ENCODE assay signal across 9 cellular contexts in the genomic region with DNA sequence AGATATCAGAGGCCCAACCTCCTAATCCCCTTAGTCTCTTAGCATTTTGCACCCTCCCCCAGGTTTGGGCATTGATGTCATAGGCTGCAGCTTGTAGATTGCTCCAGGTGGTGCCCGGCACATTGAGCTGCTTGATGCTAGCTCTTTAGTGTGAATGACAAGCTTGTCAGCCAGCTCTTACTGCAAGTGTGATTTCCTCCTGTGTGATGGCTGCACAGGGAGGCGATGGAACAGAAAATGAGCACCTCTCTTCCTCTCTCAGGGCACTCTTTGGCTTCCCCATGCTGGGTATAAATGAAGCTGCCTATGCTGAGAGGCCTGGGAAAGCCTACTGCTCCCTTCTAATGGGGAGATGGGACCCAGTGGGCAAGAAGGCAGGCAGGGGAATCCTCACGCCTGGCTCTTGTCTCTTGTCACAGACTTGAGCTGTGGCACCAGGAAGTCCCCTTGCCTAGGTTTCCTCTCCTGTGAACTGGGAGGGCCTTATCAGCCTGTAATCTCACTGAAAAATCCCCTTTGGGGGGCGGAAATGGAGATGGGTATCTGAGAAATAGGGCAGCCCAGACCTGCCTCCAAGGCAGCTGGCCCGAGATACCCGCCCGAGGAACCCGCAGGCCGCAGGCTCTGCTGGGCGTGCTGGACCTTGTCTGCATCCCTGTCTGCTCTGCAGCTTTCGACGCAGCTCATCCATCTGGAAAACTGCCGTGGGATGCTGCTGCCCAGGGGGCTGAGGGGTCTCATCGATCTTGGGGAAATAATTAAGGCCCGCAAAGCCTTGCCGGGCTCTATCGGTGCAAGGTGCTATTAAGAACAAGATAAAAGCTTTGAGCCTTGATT.
DNase-seq lines count a peak whose midpoint lies in the region; ATAC-seq and TF ChIP-seq lines count a peak whose summit lies in the region.
"Had no signal": no experiment of that assay in that cellular context is flagged by ENCODE, and none has a peak within 500 bp of the region (broad histone marks: within the 10 kb centered on the region; RNA-seq: fewer than 3 reads in every experiment).

No MANE protein-coding gene starts in this region.

- POLR2A ChIA-PET in activated CD4-positive, alpha-beta T cell treated with anti-CD3 and anti-CD28 coated beads, Interleukin-2, amount 10 ng/mL, durations not matched to agents 7 days and 5 days (lab: Charles Lee), result no interaction called here

- no peaks in the 10 kb centered on the region for H3K27me3 ChIP-seq in brain microvascular endothelial cell (replicated peaks)

- peaks cover 28% of the 10 kb centered on the region for H3K4me1 Mint-ChIP-seq in activated CD4-positive, alpha-beta T cell treated with anti-CD3 and anti-CD28 coated beads, Interleukin-2, amount 10 ng/mL, durations not matched to agents 7 days and 5 days
- peaks cover 40% of the 10 kb centered on the region for H3K4me1 Mint-ChIP-seq in central memory CD8-positive, alpha-beta T cell
- peaks cover 57 to 70% of the 10 kb centered on the region in 2 donors for H3K4me1 Mint-ChIP-seq in stimulated activated naive B cell treated with anti-CD40 and anti-IgM and Interleukin-4, amounts not matched to agents 10 μg/mL and 1 μg/mL and 100 μg/mL, for 72 hours

- in situ Hi-C loops in brain microvascular endothelial cell (cut with HindIII; ENCODE audit: low pct_ligation_motif_present, low sequenced_read_pairs), result no loop called here

- H3K36me3 ChIP-seq in brain microvascular endothelial cell (replicated peaks), result no peaks in the 10 kb centered on the region

- no peak overlapping the region for H3K4me3 ChIP-seq in brain microvascular endothelial cell (ENCODE audit: low read depth, low read length)

- TF ChIP-seq CTCF in brain microvascular endothelial cell (IDR thresholded peaks at IDR 0.05; ENCODE audit: low read depth, low read length, missing control alignments), result no peak

- peak; percentile 88 for ATAC-seq in central memory CD8-positive, alpha-beta T cell (replicated peaks; ENCODE audit: extremely low read depth, poor library complexity, severe bottlenecking)
- peak in 1 of 2 donors; percentile 51 for ATAC-seq in stimulated activated naive B cell treated with anti-CD40 and anti-IgM and Interleukin-4, amounts not matched to agents 10 μg/mL and 1 μg/mL and 100 μg/mL, for 72 hours (replicated peaks)

- H3K4me3 Mint-ChIP-seq in activated CD4-positive, alpha-beta T cell treated with anti-CD3 and anti-CD28 coated beads, Interleukin-2, amount 10 ng/mL, durations not matched to agents 7 days and 5 days, result no peak overlapping the region
- peak overlapping the region; percentile 45 for H3K4me3 Mint-ChIP-seq in central memory CD8-positive, alpha-beta T cell
- H3K4me3 Mint-ChIP-seq in stimulated activated naive B cell treated with anti-CD40 and anti-IgM and Interleukin-4, amounts not matched to agents 10 μg/mL and 1 μg/mL and 100 μg/mL, for 72 hours, result no peak overlapping the region

- no peaks in the 10 kb centered on the region for H3K9me3 Mint-ChIP-seq in activated CD4-positive, alpha-beta T cell treated with anti-CD3 and anti-CD28 coated beads, Interleukin-2, amount 10 ng/mL, durations not matched to agents 7 days and 5 days
- H3K9me3 Mint-ChIP-seq in central memory CD8-positive, alpha-beta T cell, result no peaks in the 10 kb centered on the region
- peaks cover 0 to 2% of the 10 kb centered on the region in 2 donors for H3K9me3 Mint-ChIP-seq in stimulated activated naive B cell treated with anti-CD40 and anti-IgM and Interleukin-4, amounts not matched to agents 10 μg/mL and 1 μg/mL and 100 μg/mL, for 72 hours

- H3K27ac Mint-ChIP-seq in activated CD4-positive, alpha-beta T cell treated with anti-CD3 and anti-CD28 coated beads, Interleukin-2, amount 10 ng/mL, durations not matched to agents 7 days and 5 days, result peak overlapping the region; percentile 76
- peak overlapping the region; percentile 97 for H3K27ac Mint-ChIP-seq in central memory CD8-positive, alpha-beta T cell (ENCODE audit: low read depth)
- H3K27ac Mint-ChIP-seq in stimulated activated naive B cell treated with anti-CD40 and anti-IgM and Interleukin-4, amounts not matched to agents 10 μg/mL and 1 μg/mL and 100 μg/mL, for 72 hours, result peak overlapping the region; percentile 82

- H3K36me3 Mint-ChIP-seq in activated CD4-positive, alpha-beta T cell treated with anti-CD3 and anti-CD28 coated beads, Interleukin-2, amount 10 ng/mL, durations not matched to agents 7 days and 5 days (ENCODE audit: low read depth), result peaks cover 3% of the 10 kb centered on the region
- peaks cover 11% of the 10 kb centered on the region for H3K36me3 Mint-ChIP-seq in central memory CD8-positive, alpha-beta T cell (ENCODE audit: insufficient read depth)
- peaks cover 0 to 3% of the 10 kb centered on the region in 2 donors for H3K36me3 Mint-ChIP-seq in stimulated activated naive B cell treated with anti-CD40 and anti-IgM and Interleukin-4, amounts not matched to agents 10 μg/mL and 1 μg/mL and 100 μg/mL, for 72 hours

- no peak overlapping the region for H3K27ac ChIP-seq in brain microvascular endothelial cell
- H3K27ac ChIP-seq: 22Rv1 had no signal

- DNase-seq in DMS79 treated with DMSO at 0.1 percent for 48 hours (lab: John Stamatoyannopoulos, UW) (peak; percentile 26), DMS79 (lab: John Stamatoyannopoulos, UW) (no peak), DMS114 treated with DMSO at 0.1 percent for 48 hours (lab: John Stamatoyannopoulos, UW; ENCODE audit: unreplicated experiment) (no peak), NCI-H146 treated with DMSO at 0.1 percent for 48 hours (lab: John Stamatoyannopoulos, UW; ENCODE audit: unreplicated experiment) (no peak), brain microvascular endothelial cell (no peak)
- peak; percentile 37 for DNase-seq in activated CD4-positive, alpha-beta T cell treated with anti-CD3 and anti-CD28 coated beads, Interleukin-2, amount 10 ng/mL, durations not matched to agents 7 days and 5 days
- DNase-seq in central memory CD8-positive, alpha-beta T cell (ENCODE audit: low spot score in 2 of 2), result peak; percentile 43 to 77
- no peak for DNase-seq in stimulated activated naive B cell treated with anti-CD40 and anti-IgM and Interleukin-4, amounts not matched to agents 10 μg/mL and 1 μg/mL and 100 μg/mL, for 72 hours

- CTCF ChIA-PET in activated CD4-positive, alpha-beta T cell treated with anti-CD3 and anti-CD28 coated beads, Interleukin-2, amount 10 ng/mL, durations not matched to agents 7 days and 5 days (lab: Charles Lee), result interaction anchor here (0.6 to 2.0 kb wide), 8 partner anchors 12 to 385 kb away, joined by 3 to 7 read pairs (median 4); no protein-coding TSS in a partner anchor

- no peaks in the 10 kb centered on the region for H3K27me3 Mint-ChIP-seq in activated CD4-positive, alpha-beta T cell treated with anti-CD3 and anti-CD28 coated beads, Interleukin-2, amount 10 ng/mL, durations not matched to agents 7 days and 5 days
- H3K27me3 Mint-ChIP-seq in central memory CD8-positive, alpha-beta T cell, result no peaks in the 10 kb centered on the region
- H3K27me3 Mint-ChIP-seq in stimulated activated naive B cell treated with anti-CD40 and anti-IgM and Interleukin-4, amounts not matched to agents 10 μg/mL and 1 μg/mL and 100 μg/mL, for 72 hours, result no peaks in the 10 kb centered on the region

Comparison
In these comparisons a context has a peak if more than half of its experiments do, and no peak if none do; other contexts are left out.
1. DNase-seq: peak in DMS79 treated with DMSO at 0.1 percent for 48 hours (single experiment), activated CD4-positive, alpha-beta T cell treated with anti-CD3 and anti-CD28 coated beads, Interleukin-2, amount 10 ng/mL, durations not matched to agents 7 days and 5 days (single experiment) and central memory CD8-positive, alpha-beta T cell (2 of 2); none in DMS79 (single experiment), stimulated activated naive B cell treated with anti-CD40 and anti-IgM and Interleukin-4, amounts not matched to agents 10 μg/mL and 1 μg/mL and 100 μg/mL, for 72 hours (single experiment), DMS114 treated with DMSO at 0.1 percent for 48 hours (single experiment), NCI-H146 treated with DMSO at 0.1 percent for 48 hours (single experiment) and brain microvascular endothelial cell (single experiment).
2. Peak in every context shown above with its lines, with median percentiles within 50 percentile points of each other: H3K27ac Mint-ChIP-seq.